In genomic region chr20:53583660-53584549, GRCh38 we compare ENCODE assay signal across 8 cellular contexts. TPM values are rescaled to one million over a fixed set of nuclear protein-coding genes. Genes with fewer than 3 reads are reported as not detected.
A peak's percentile ranks its signal among the peaks of the same experiment; 100 is the strongest.
DNase-seq lines count a peak whose midpoint lies in the region; ATAC-seq and TF ChIP-seq lines count a peak whose summit lies in the region.
"Not testable (repeated sequence)": the region's sequence is repeated elsewhere in the genome, so short reads cannot be mapped to it uniquely, and the experiment has no call there.

No MANE protein-coding gene starts in this region.

- POLR2A ChIA-PET in AG04450 (lab: Yijun Ruan, JAX) (interaction anchor here (1.2 kb wide), 1 partner anchor 10 kb away, joined by 4 read pairs; the partner anchor contains the start of gene ZNF217), Panc1 (lab: Charles Lee) (interaction anchor here (0.7 kb wide), 1 partner anchor 188 kb away, joined by 6 read pairs; no protein-coding TSS in a partner anchor)
- POLR2A ChIA-PET in naive thymus-derived CD4-positive, alpha-beta T cell (lab: Charles Lee): interaction anchor here (0.6 to 4.1 kb wide), 11 partner anchors 7 to 332 kb away, joined by 3 to 23 read pairs (median 6); partner anchors contain the start of gene ZNF217

- H3K27ac Mint-ChIP-seq in HFFc6 (peak overlapping the region; percentile 87), glutamatergic neuron (ENCODE audit: unreplicated experiment) (peak overlapping the region; percentile 33)
- peak overlapping the region; percentile 88 for H3K27ac Mint-ChIP-seq in activated CD8-positive, alpha-beta memory T cell treated with anti-CD3 and anti-CD28 coated beads, Interleukin-2, amount 10 ng/mL, durations not matched to agents 7 days and 5 days
- H3K27ac Mint-ChIP-seq in naive thymus-derived CD4-positive, alpha-beta T cell: peak overlapping the region; percentile 80 to 98 (median 94)
- H3K27ac Mint-ChIP-seq in stimulated activated naive B cell treated with anti-CD40 and anti-IgM and Interleukin-4, amounts not matched to agents 10 μg/mL and 1 μg/mL and 100 μg/mL, for 72 hours: peak overlapping the region; percentile 9

- H3K4me3 ChIP-seq in AG04450 (ENCODE audit: low read depth, low read length); brain microvascular endothelial cell (ENCODE audit: low read depth, low read length): not testable (repeated sequence)
- H3K4me3 ChIP-seq in Panc1 (ENCODE audit: low read depth in 2 of 2, low read length in 2 of 2): peak overlapping the region; percentile 57 to 66; a peak in 2 of 4 replicates
- H3K4me3 ChIP-seq in naive thymus-derived CD4-positive, alpha-beta T cell (ENCODE audit: low read length): peak overlapping the region; percentile 49

- H3K36me3 ChIP-seq in Panc1 (ENCODE audit: control insufficient read depth, insufficient read depth, low read length) (peaks cover 23% of the 10 kb centered on the region), brain microvascular endothelial cell (replicated peaks) (peaks cover 25% of the 10 kb centered on the region)
- peaks cover 0 to 16% (median 7%) of the 10 kb centered on the region in 3 experiments for H3K36me3 ChIP-seq in naive thymus-derived CD4-positive, alpha-beta T cell (ENCODE audit: control insufficient read depth in 2 of 3, insufficient read depth in 3 of 3, low read length in 3 of 3)

- H3K27me3 Mint-ChIP-seq in HFFc6 (ENCODE audit: insufficient read depth); activated CD8-positive, alpha-beta memory T cell treated with anti-CD3 and anti-CD28 coated beads, Interleukin-2, amount 10 ng/mL, durations not matched to agents 7 days and 5 days; glutamatergic neuron (ENCODE audit: unreplicated experiment); naive thymus-derived CD4-positive, alpha-beta T cell; stimulated activated naive B cell treated with anti-CD40 and anti-IgM and Interleukin-4, amounts not matched to agents 10 μg/mL and 1 μg/mL and 100 μg/mL, for 72 hours: not testable (repeated sequence)

- H3K4me1 ChIP-seq in Panc1 (ENCODE audit: control insufficient read depth, insufficient read depth, low read length): peaks cover 46% of the 10 kb centered on the region
- peaks cover 33 to 46% of the 10 kb centered on the region in 2 donors for H3K4me1 ChIP-seq in naive thymus-derived CD4-positive, alpha-beta T cell (ENCODE audit: control insufficient read depth in 2 of 2, insufficient read depth in 2 of 2, low read length in 2 of 2)

- CTCF ChIA-PET in AG04450 (lab: Charles Lee): interaction anchor here (1.7 to 10.9 kb wide), 3 partner anchors 288 to 353 kb away, joined by 4 to 154 read pairs (median 40); no protein-coding TSS in a partner anchor
- CTCF ChIA-PET in Panc1 (lab: Charles Lee): not testable (repeated sequence)
- CTCF ChIA-PET in activated CD8-positive, alpha-beta memory T cell treated with anti-CD3 and anti-CD28 coated beads, Interleukin-2, amount 10 ng/mL, durations not matched to agents 7 days and 5 days (lab: Charles Lee): interaction anchor here (1.0 to 7.3 kb wide), 4 partner anchors 69 to 357 kb away, joined by 3 to 78 read pairs (median 4); no protein-coding TSS in a partner anchor
- CTCF ChIA-PET in naive thymus-derived CD4-positive, alpha-beta T cell (lab: Charles Lee): interaction anchor here (0.7 to 6.5 kb wide), 4 partner anchors 281 to 359 kb away, joined by 3 to 54 read pairs (median 4); no protein-coding TSS in a partner anchor

- not testable (repeated sequence) for H3K9me3 ChIP-seq in AG04450 (ENCODE audit: control insufficient read depth, insufficient read depth, low read length); Panc1 (ENCODE audit: control insufficient read depth, insufficient read depth, low read depth, low read length); naive thymus-derived CD4-positive, alpha-beta T cell (ENCODE audit: control insufficient read depth in 2 of 3, low read length in 3 of 3)

- ATAC-seq in Panc1; activated CD8-positive, alpha-beta memory T cell treated with anti-CD3 and anti-CD28 coated beads, Interleukin-2, amount 10 ng/mL, durations not matched to agents 7 days and 5 days; naive thymus-derived CD4-positive, alpha-beta T cell; stimulated activated naive B cell treated with anti-CD40 and anti-IgM and Interleukin-4, amounts not matched to agents 10 μg/mL and 1 μg/mL and 100 μg/mL, for 72 hours (replicated peaks): not testable (repeated sequence)

- H3K4me3 Mint-ChIP-seq in HFFc6: peak overlapping the region; percentile 11
- peak overlapping the region; percentile 89 for H3K4me3 Mint-ChIP-seq in activated CD8-positive, alpha-beta memory T cell treated with anti-CD3 and anti-CD28 coated beads, Interleukin-2, amount 10 ng/mL, durations not matched to agents 7 days and 5 days
- H3K4me3 Mint-ChIP-seq in glutamatergic neuron (ENCODE audit: unreplicated experiment): not testable (repeated sequence)
- peak overlapping the region; percentile 9 to 98 (median 80) for H3K4me3 Mint-ChIP-seq in naive thymus-derived CD4-positive, alpha-beta T cell
- H3K4me3 Mint-ChIP-seq in stimulated activated naive B cell treated with anti-CD40 and anti-IgM and Interleukin-4, amounts not matched to agents 10 μg/mL and 1 μg/mL and 100 μg/mL, for 72 hours: peak overlapping the region in 1 of 2 donors; percentile 46

- intact Hi-C loops in Panc1 (cut with micrococcal nuclease; ENCODE audit: unreplicated experiment): not testable (repeated sequence)
- intact Hi-C loops in naive thymus-derived CD4-positive, alpha-beta T cell (cut with micrococcal nuclease): loop anchor here in 1 of 2 donors (10.0 kb wide), 1 partner anchor 621 kb away; the partner anchor contains the start of gene PFDN4

- BruUV-seq in Panc1 (replicated peaks; lab: Mats Ljungman, UMichigan): not testable (repeated sequence)

- H3K9me3 Mint-ChIP-seq in HFFc6; activated CD8-positive, alpha-beta memory T cell treated with anti-CD3 and anti-CD28 coated beads, Interleukin-2, amount 10 ng/mL, durations not matched to agents 7 days and 5 days (ENCODE audit: low read depth); glutamatergic neuron (ENCODE audit: unreplicated experiment); naive thymus-derived CD4-positive, alpha-beta T cell; stimulated activated naive B cell treated with anti-CD40 and anti-IgM and Interleukin-4, amounts not matched to agents 10 μg/mL and 1 μg/mL and 100 μg/mL, for 72 hours: not testable (repeated sequence)

- TF ChIP-seq CTCF in AG04450 (IDR thresholded peaks at IDR 0.05; ENCODE audit: low read depth, low read length); HFFc6 (IDR thresholded peaks at IDR 0.05); Panc1 (IDR thresholded peaks at IDR 0.05); brain microvascular endothelial cell (IDR thresholded peaks at IDR 0.05; ENCODE audit: low read depth, low read length, missing control alignments); glutamatergic neuron (IDR thresholded peaks at IDR 0.05; ENCODE audit: partially characterized antibody, unreplicated experiment): not testable (repeated sequence)

- H3K27me3 ChIP-seq in AG04450 (ENCODE audit: control insufficient read depth, insufficient read depth, low read length); Panc1 (ENCODE audit: control insufficient read depth, insufficient read depth, low read length); brain microvascular endothelial cell (replicated peaks); naive thymus-derived CD4-positive, alpha-beta T cell (ENCODE audit: control insufficient read depth in 2 of 2, insufficient read depth in 2 of 2, low read length in 2 of 2): not testable (repeated sequence)

- in situ Hi-C loops in Panc1 (cut with HindIII; ENCODE audit: low pct_unique_long_range_greater_than_20kb, low sequenced_read_pairs): not testable (repeated sequence)
- in situ Hi-C loops in brain microvascular endothelial cell (cut with HindIII; ENCODE audit: low pct_ligation_motif_present, low sequenced_read_pairs): loop anchor here (25.0 kb wide), 1 partner anchor 303 kb away; no protein-coding TSS in a partner anchor

- peaks cover 40% of the 10 kb centered on the region for H3K36me3 Mint-ChIP-seq in HFFc6 (ENCODE audit: low read depth)
- peaks cover 52% of the 10 kb centered on the region for H3K36me3 Mint-ChIP-seq in activated CD8-positive, alpha-beta memory T cell treated with anti-CD3 and anti-CD28 coated beads, Interleukin-2, amount 10 ng/mL, durations not matched to agents 7 days and 5 days
- not testable (repeated sequence) for H3K36me3 Mint-ChIP-seq in glutamatergic neuron (ENCODE audit: unreplicated experiment)
- peaks cover 0 to 45% (median 17%) of the 10 kb centered on the region in 5 donors for H3K36me3 Mint-ChIP-seq in naive thymus-derived CD4-positive, alpha-beta T cell
- peaks cover 40 to 46% of the 10 kb centered on the region in 2 donors for H3K36me3 Mint-ChIP-seq in stimulated activated naive B cell treated with anti-CD40 and anti-IgM and Interleukin-4, amounts not matched to agents 10 μg/mL and 1 μg/mL and 100 μg/mL, for 72 hours

- H3K27ac ChIP-seq in AG04450 (ENCODE audit: low read depth, low read length) (peak overlapping the region; percentile 39), Panc1 (ENCODE audit: low read length) (peak overlapping the region; percentile 100), brain microvascular endothelial cell (peak overlapping the region; percentile 82)
- peak overlapping the region; percentile 70 for H3K27ac ChIP-seq in naive thymus-derived CD4-positive, alpha-beta T cell (ENCODE audit: low read depth, low read length)

- DNase-seq in AG04450 (ENCODE audit: low read depth, low spot score); HFFc6; Panc1 (ENCODE audit: low read depth, low spot score); brain microvascular endothelial cell; glutamatergic neuron; naive thymus-derived CD4-positive, alpha-beta T cell; stimulated activated naive B cell treated with anti-CD40 and anti-IgM and Interleukin-4, amounts not matched to agents 10 μg/mL and 1 μg/mL and 100 μg/mL, for 72 hours: not testable (repeated sequence)
- peak; percentile 38 for DNase-seq in activated CD8-positive, alpha-beta memory T cell treated with anti-CD3 and anti-CD28 coated beads, Interleukin-2, amount 10 ng/mL, durations not matched to agents 7 days and 5 days

- H3K4me1 Mint-ChIP-seq in HFFc6 (ENCODE audit: low read depth) (peaks cover 82% of the 10 kb centered on the region), glutamatergic neuron (ENCODE audit: low read depth, unreplicated experiment) (peaks cover 34% of the 10 kb centered on the region)
- H3K4me1 Mint-ChIP-seq in activated CD8-positive, alpha-beta memory T cell treated with anti-CD3 and anti-CD28 coated beads, Interleukin-2, amount 10 ng/mL, durations not matched to agents 7 days and 5 days: peaks cover 63% of the 10 kb centered on the region
- H3K4me1 Mint-ChIP-seq in naive thymus-derived CD4-positive, alpha-beta T cell: peaks cover 44 to 89% (median 86%) of the 10 kb centered on the region in 7 donors
- H3K4me1 Mint-ChIP-seq in stimulated activated naive B cell treated with anti-CD40 and anti-IgM and Interleukin-4, amounts not matched to agents 10 μg/mL and 1 μg/mL and 100 μg/mL, for 72 hours: peaks cover 42 to 72% of the 10 kb centered on the region in 2 donors

RNA-seq across cellular contexts. Expression of gene ZNF217, which starts 9.7 kb away (rescaled TPM):
- polyA plus RNA-seq in AG04450 (2011; rRNA removed): 16.6 and 17.0 TPM in 2 replicates
- polyA minus RNA-seq in AG04450 (2011; rRNA and poly(A)+ RNA removed): 32.2 and 34.8 TPM in 2 replicates
- total RNA-seq in HFFc6 (2021; fragmentation: NEBNext Ultra II Directional; extraction: Animal tissue kit (Norgen Biotek cat#: 25700)): 10 to 100 TPM; 38.5 to 42.9 (median 40.1) TPM
- total RNA-seq in Panc1 (2021; ENCODE audit: unreplicated experiment): 210 TPM
- 80.1 TPM for polyA plus RNA-seq in Panc1 (2012; ENCODE audit: insufficient read length)
- total RNA-seq in activated CD8-positive, alpha-beta memory T cell treated with anti-CD3 and anti-CD28 coated beads, Interleukin-2, amount 10 ng/mL, durations not matched to agents 7 days and 5 days: 10 to 100 TPM; 80.2 to 81.9 TPM
- 64.7 TPM for total RNA-seq in glutamatergic neuron (ENCODE audit: unreplicated experiment)
- total RNA-seq in naive thymus-derived CD4-positive, alpha-beta T cell: 100 to 1,000 TPM in 3 of 5 experiments, 10 to 100 TPM in 2; 72.6 to 104 (median 100) TPM
- polyA plus RNA-seq in naive thymus-derived CD4-positive, alpha-beta T cell: 10 to 100 TPM; 17.3 to 55.2 TPM

Comparison
In these comparisons a context has a peak if more than half of its experiments do, and no peak if none do; other contexts are left out.
1. H3K27ac ChIP-seq: peak in every context shown above with its lines; median percentile 100 in Panc1; 82 in brain microvascular endothelial cell; 70 in naive thymus-derived CD4-positive, alpha-beta T cell; 39 in AG04450.
2. H3K27ac Mint-ChIP-seq: peak in every context shown above with its lines; median percentile 94 in naive thymus-derived CD4-positive, alpha-beta T cell; 88 in activated CD8-positive, alpha-beta memory T cell treated with anti-CD3 and anti-CD28 coated beads, Interleukin-2, amount 10 ng/mL, durations not matched to agents 7 days and 5 days; 87 in HFFc6; 33 in glutamatergic neuron; 9 in stimulated activated naive B cell treated with anti-CD40 and anti-IgM and Interleukin-4, amounts not matched to agents 10 μg/mL and 1 μg/mL and 100 μg/mL, for 72 hours.